In the genomic region with DNA sequence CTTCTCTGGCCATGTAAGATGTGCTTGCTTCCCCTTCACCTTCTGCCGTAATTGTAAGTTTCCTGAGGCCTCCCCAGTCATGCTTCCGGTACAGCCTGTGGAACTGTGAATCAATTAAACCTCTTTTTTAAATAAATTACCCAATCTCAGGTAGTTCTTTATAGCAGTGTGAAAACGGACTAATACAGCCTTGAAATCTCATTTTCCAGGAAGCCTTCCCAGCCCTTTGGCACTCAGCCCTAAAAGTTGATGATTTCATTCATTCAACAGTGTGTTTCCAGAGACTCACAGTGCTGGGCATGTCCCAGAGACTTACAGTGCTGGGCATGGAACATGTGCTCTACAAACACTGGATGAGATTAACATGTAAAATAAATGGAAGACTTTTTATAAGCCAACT, we compare ENCODE assay signal across 1 cellular context.
TF ChIP-seq lines count a peak whose summit lies in the region.

No MANE protein-coding gene starts in this region.

TF ChIP-seq in WTC11, 78 proteins besides CTCF, POLR2A, EP300 and RAD21 (continued from another document):
- TF ChIP-seq, protein P1, sequence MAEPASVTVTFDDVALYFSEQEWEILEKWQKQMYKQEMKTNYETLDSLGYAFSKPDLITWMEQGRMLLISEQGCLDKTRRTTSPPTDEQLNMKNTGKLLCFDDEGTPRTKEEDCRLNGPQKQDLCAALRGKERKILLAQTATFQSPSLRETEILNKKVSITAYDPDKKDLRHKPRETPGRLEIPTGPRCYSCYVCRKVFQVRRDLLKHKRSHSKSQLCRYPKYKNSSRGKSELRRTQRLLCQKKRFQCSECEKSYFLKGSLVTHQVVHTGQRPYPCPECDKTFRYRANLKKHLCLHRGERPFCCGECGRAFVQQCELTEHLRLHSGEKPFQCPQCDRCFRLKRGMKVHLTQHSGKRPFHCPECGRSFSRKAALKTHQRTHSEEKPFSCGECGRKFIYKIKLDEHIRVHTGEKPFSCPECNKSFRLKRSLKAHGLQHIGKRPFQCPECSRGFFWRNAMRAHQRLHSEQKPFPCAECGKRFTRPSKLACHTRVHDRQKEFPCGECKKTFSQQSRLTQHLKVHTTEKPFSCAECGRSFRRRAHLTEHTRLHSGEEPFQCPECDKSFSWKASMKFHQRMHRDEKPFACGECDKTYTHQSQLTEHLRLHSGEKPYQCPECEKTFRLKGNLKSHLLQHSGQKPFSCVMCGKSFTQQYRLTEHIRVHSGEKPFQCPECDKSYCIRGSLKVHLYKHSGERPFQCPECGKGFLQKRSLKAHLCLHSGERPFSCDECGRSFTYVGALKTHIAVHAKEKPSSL (CRISPR knock-in tag; conservative IDR thresholded peaks at IDR 0.05), result no peak
- TF ChIP-seq CREM (CRISPR knock-in tag; IDR thresholded peaks at IDR 0.05) (no peak), JUN (CRISPR knock-in tag; IDR thresholded peaks at IDR 0.05) (no peak), ELF4 (CRISPR knock-in tag; IDR thresholded peaks at IDR 0.05; ENCODE audit: low read depth) (no peak), NR3C1 (CRISPR knock-in tag; conservative IDR thresholded peaks at IDR 0.05; ENCODE audit: low read depth) (no peak), ZNF416 (CRISPR knock-in tag; IDR thresholded peaks at IDR 0.05) (no peak)
